In genomic region chr14:68789798-68790655, GRCh38 we compare ENCODE assay signal across 8 cellular contexts. TPM values are rescaled to one million over a fixed set of nuclear protein-coding genes. Genes with fewer than 3 reads are reported as not detected.
DNase-seq lines count a peak whose midpoint lies in the region; ATAC-seq and TF ChIP-seq lines count a peak whose summit lies in the region.

No MANE protein-coding gene starts in this region.

- no peaks in the 10 kb centered on the region for H3K27me3 Mint-ChIP-seq in activated T-cell treated with anti-CD3 and anti-CD28 coated beads, Interleukin-2, amount 50 U/mL, for 72 hours (ENCODE audit: low read depth)

- H3K27me3 ChIP-seq in heart right ventricle = no peaks in the 10 kb centered on the region

- H3K9me3 ChIP-seq in heart right ventricle = no peaks in the 10 kb centered on the region

- H3K4me1 ChIP-seq in heart right ventricle = peaks cover 0 to 58% (median 32%) of the 10 kb centered on the region in 9 donors

- H3K36me3 Mint-ChIP-seq in activated T-cell treated with anti-CD3 and anti-CD28 coated beads, Interleukin-2, amount 50 U/mL, for 72 hours (ENCODE audit: insufficient read depth in 2 of 2) = peaks cover 32 to 39% of the 10 kb centered on the region in 2 donors

- TF ChIP-seq CTCF in heart right ventricle (IDR thresholded peaks at IDR 0.05) (peak in 1 of 9 donors; percentile 10), retinal pigment epithelial cell (conservative IDR thresholded peaks at IDR 0.05; ENCODE audit: low read depth, low read length) (no peak)

- H3K4me3 Mint-ChIP-seq in activated T-cell treated with anti-CD3 and anti-CD28 coated beads, Interleukin-2, amount 50 U/mL, for 72 hours = peak overlapping the region; percentile 91 to 96

- peaks cover 61% of the 10 kb centered on the region for H3K4me1 Mint-ChIP-seq in activated T-cell treated with anti-CD3 and anti-CD28 coated beads, Interleukin-2, amount 50 U/mL, for 72 hours (ENCODE audit: low read depth)

- no peak for ATAC-seq in activated T-cell treated with anti-CD3 and anti-CD28 coated beads, Interleukin-2, amount 50 U/mL, for 72 hours (replicated peaks in 1 of 2)
- ATAC-seq in heart right ventricle (peak in 1 of 8 donors; percentile 3), GM19023 (IDR thresholded peaks at IDR 0.05; ENCODE audit: unreplicated experiment) (no peak)

- peaks cover 0 to 55% (median 26%) of the 10 kb centered on the region in 9 donors for H3K36me3 ChIP-seq in heart right ventricle

- peak overlapping the region; percentile 99 to 100 (median 100) for H3K27ac ChIP-seq in heart right ventricle

- peak overlapping the region; percentile 96 for H3K27ac Mint-ChIP-seq in activated T-cell treated with anti-CD3 and anti-CD28 coated beads, Interleukin-2, amount 50 U/mL, for 72 hours

- intact Hi-C loops in heart right ventricle (cut with DNase I) = loop anchor here in 9 of 10 donors (2.0 to 10.0 kb wide), 15 partner anchors 58 to 543 kb away; no protein-coding TSS in a partner anchor

- peak; percentile 34 for DNase-seq in HCEC 1CT
- DNase-seq in activated T-cell treated with anti-CD3 and anti-CD28 coated beads, Interleukin-2, amount 50 U/mL, for 72 hours = peak; percentile 35 to 44
- DNase-seq in heart right ventricle = peak in 1 of 2 donors; percentile 38
- DNase-seq in retinal pigment epithelial cell (ENCODE audit: low read depth) = no peak
- DNase-seq in GF-D8 (lab: John Stamatoyannopoulos, UW) = no peak
- no peak for DNase-seq in ecto neural progenitor cell (ENCODE audit: low spot score)
- no peak for DNase-seq in HUDEP-2 (lab: John Stamatoyannopoulos, UW; ENCODE audit: unreplicated experiment in 76 of 76)

- WGBS in heart right ventricle, 2 donors = 10 to 12% methylated on average over 46 of the region's 46 CpGs

- H3K4me3 ChIP-seq in heart right ventricle (peak overlapping the region; percentile 60 to 93 (median 88)), retinal pigment epithelial cell (ENCODE audit: low read length) (peak overlapping the region; percentile 100)

- no peaks in the 10 kb centered on the region for H3K9me3 Mint-ChIP-seq in activated T-cell treated with anti-CD3 and anti-CD28 coated beads, Interleukin-2, amount 50 U/mL, for 72 hours

RNA-seq across cellular contexts. Expression of gene ZFP36L1, which starts 2.8 kb away (rescaled TPM):
- 10 to 100 TPM; 95.0 TPM for total RNA-seq in activated T-cell treated with anti-CD3 and anti-CD28 coated beads, Interleukin-2, amount 50 U/mL, for 72 hours
- total RNA-seq in heart right ventricle = 100 to 1,000 TPM in 2 of 10 donors, 10 to 100 TPM in 8; 46.5 to 127 (median 55.3) TPM
- 10 to 100 TPM; 40.8 to 41.1 TPM for polyA plus RNA-seq in heart right ventricle

Comparison
In these comparisons a context has a peak if more than half of its experiments do, and no peak if none do; other contexts are left out.
1. DNase-seq: peak in HCEC 1CT (single experiment) and activated T-cell treated with anti-CD3 and anti-CD28 coated beads, Interleukin-2, amount 50 U/mL, for 72 hours (2 of 2); none in retinal pigment epithelial cell (single experiment), GF-D8 (single experiment), ecto neural progenitor cell (single experiment) and HUDEP-2 (0 of 76).